In genomic region chr17:57537524-57538410, GRCh38 we compare ENCODE assay signal across 1 cellular context.
A peak's percentile ranks its signal among the peaks of the same experiment; 100 is the strongest.
TF ChIP-seq lines count a peak whose summit lies in the region.

No MANE protein-coding gene starts in this region.

TF ChIP-seq in SK-N-SH, 30 proteins besides CTCF, POLR2A, EP300 and RAD21 (continued from another document):
- TF ChIP-seq POLR2AphosphoS5 (IDR thresholded peaks at IDR 0.05; ENCODE audit: low read depth, low read length) (peak; percentile 14; the same call in 1 of the 2 replicates), PBX3 (IDR thresholded peaks at IDR 0.05) (peak; percentile 64), FOXM1 (IDR thresholded peaks at IDR 0.05; ENCODE audit: low read depth) (0 out of 2 replicates have a peak, but pooled peaks have one; percentile 33), SIN3A (IDR thresholded peaks at IDR 0.05; ENCODE audit: borderline replicate concordance, low read depth, low read length) (no peak), USF1 (IDR thresholded peaks at IDR 0.05; ENCODE audit: borderline replicate concordance, low read depth) (no peak), FOXJ3 (CRISPR knock-in tag; IDR thresholded peaks at IDR 0.05) (peak; percentile 93), YY1 (IDR thresholded peaks at IDR 0.05; ENCODE audit: low read depth) (no peak), RXRA (IDR thresholded peaks at IDR 0.05; ENCODE audit: borderline replicate concordance, low read depth) (no peak), JUND (IDR thresholded peaks at IDR 0.05) (0 out of 2 replicates have a peak, but pooled peaks have one; percentile 5), CHD2 (IDR thresholded peaks at IDR 0.05; ENCODE audit: low read length, partially characterized antibody) (peak; percentile 78), TCF12 (IDR thresholded peaks at IDR 0.05) (peak; percentile 51), ELF1 (IDR thresholded peaks at IDR 0.05) (peak; percentile 63), IRF3 (IDR thresholded peaks at IDR 0.05; ENCODE audit: low read depth, low read length) (no peak), MXI1 (IDR thresholded peaks at IDR 0.05; ENCODE audit: low read depth, low read length) (peak; percentile 74), SMC3 (IDR thresholded peaks at IDR 0.05; ENCODE audit: low read depth, low read length) (no peak), RFX5 (IDR thresholded peaks at IDR 0.05; ENCODE audit: low read length) (no peak), NRF1 (IDR thresholded peaks at IDR 0.05; ENCODE audit: low read depth, low read length) (no peak), EZH2phosphoT487 (IDR thresholded peaks at IDR 0.05; ENCODE audit: borderline replicate concordance, low read depth) (no peak), ZBTB33 (IDR thresholded peaks at IDR 0.05; ENCODE audit: borderline replicate concordance, low read depth) (no peak)
